18 cellular contexts compared by ENCODE assay signal in genomic region chr1:23125489-23125888, GRCh38.
"Had no signal": no experiment of that assay in that cellular context is flagged by ENCODE, and none has a peak within 500 bp of the region (broad histone marks: within the 10 kb centered on the region; RNA-seq: fewer than 3 reads in every experiment).

No MANE protein-coding gene starts in this region.

- H3K27ac Mint-ChIP-seq: activated CD4-positive, alpha-beta T cell treated with anti-CD3 and anti-CD28 coated beads for 36 hours; activated CD8-positive, alpha-beta memory T cell treated with anti-CD3 and anti-CD28 coated beads, Interleukin-2, amount 10 ng/mL, durations not matched to agents 7 days and 5 days; stimulated activated naive CD8-positive, alpha-beta T cell treated with anti-CD3 and anti-CD28 coated beads, Interleukin-15, Interleukin-2, amounts not matched to agents 100 ng/mL and 50 ng/mL, for 24 hours had no signal

- H3K4me1 ChIP-seq: uterus had no signal

- H3K27me3 ChIP-seq: gastroesophageal sphincter, heart left ventricle, tibial nerve, uterus had no signal

- H3K9me3 Mint-ChIP-seq: activated naive CD4-positive, alpha-beta T cell treated with anti-CD3 and anti-CD28 coated beads, Interleukin-2, amount 50 U/mL, for 72 hours; endodermal cell; neural crest cell; stimulated activated naive CD8-positive, alpha-beta T cell treated with anti-CD3 and anti-CD28 coated beads, Interleukin-15, Interleukin-2, amounts not matched to agents 100 ng/mL and 50 ng/mL, for 24 hours had no signal

- H3K36me3 ChIP-seq: gastroesophageal sphincter, heart left ventricle, left ventricle myocardium inferior, prostate gland, tibial nerve, uterus had no signal

- H3K27me3 Mint-ChIP-seq: activated CD4-positive, alpha-beta T cell treated with anti-CD3 and anti-CD28 coated beads for 36 hours; activated CD8-positive, alpha-beta memory T cell treated with anti-CD3 and anti-CD28 coated beads, Interleukin-2, amount 10 ng/mL, durations not matched to agents 7 days and 5 days; stimulated activated naive CD8-positive, alpha-beta T cell treated with anti-CD3 and anti-CD28 coated beads, Interleukin-15, Interleukin-2, amounts not matched to agents 100 ng/mL and 50 ng/mL, for 24 hours had no signal

- H3K27ac ChIP-seq: gastroesophageal sphincter, heart left ventricle, left ventricle myocardium inferior, prostate gland, tibial nerve, uterus had no signal

- H3K9me3 ChIP-seq: gastroesophageal sphincter, heart left ventricle, left ventricle myocardium inferior, prostate gland, tibial nerve, uterus had no signal

- H3K4me3 Mint-ChIP-seq: activated CD4-positive, alpha-beta T cell treated with anti-CD3 and anti-CD28 coated beads for 36 hours; activated CD8-positive, alpha-beta memory T cell treated with anti-CD3 and anti-CD28 coated beads, Interleukin-2, amount 10 ng/mL, durations not matched to agents 7 days and 5 days; endodermal cell; neural crest cell; stimulated activated naive CD8-positive, alpha-beta T cell treated with anti-CD3 and anti-CD28 coated beads, Interleukin-15, Interleukin-2, amounts not matched to agents 100 ng/mL and 50 ng/mL, for 24 hours had no signal

- H3K4me3 ChIP-seq: gastroesophageal sphincter, heart left ventricle, left ventricle myocardium inferior, prostate gland, skin epidermis, tibial nerve, uterus had no signal

- H3K36me3 Mint-ChIP-seq: activated naive CD4-positive, alpha-beta T cell treated with anti-CD3 and anti-CD28 coated beads, Interleukin-2, amount 50 U/mL, for 72 hours had no signal

- FAIRE-seq: colon had no signal

- ATAC-seq: activated CD4-positive, alpha-beta T cell treated with anti-CD3 and anti-CD28 coated beads for 36 hours; activated CD8-positive, alpha-beta memory T cell treated with anti-CD3 and anti-CD28 coated beads, Interleukin-2, amount 10 ng/mL, durations not matched to agents 7 days and 5 days; gastroesophageal sphincter; heart left ventricle; right cardiac atrium had no signal

- DNase-seq: activated CD4-positive, alpha-beta T cell treated with anti-CD3 and anti-CD28 coated beads for 36 hours; activated CD4-positive, alpha-beta T cell treated with anti-CD3 and anti-CD28 coated beads, Interleukin-2, amount 50 U/mL, for 48 hours; activated CD8-positive, alpha-beta memory T cell treated with anti-CD3 and anti-CD28 coated beads, Interleukin-2, amount 10 ng/mL, durations not matched to agents 7 days and 5 days; activated effector memory CD4-positive, alpha-beta T cell treated with anti-CD3 and anti-CD28 coated beads, Interleukin-2, amount 50 U/mL, for 16 hours; endodermal cell; heart left ventricle; left ventricle myocardium inferior; mammary epithelial cell; right cardiac atrium; uterus had no signal
